28 cellular contexts compared by ENCODE assay signal in genomic region chr7:32605032-32605431, GRCh38.
"Had no signal": no experiment of that assay in that cellular context is flagged by ENCODE, and none has a peak within 500 bp of the region (broad histone marks: within the 10 kb centered on the region; RNA-seq: fewer than 3 reads in every experiment).

No MANE protein-coding gene starts in this region.

- H3K4me3 Mint-ChIP-seq: mesothelial cell of epicardium, naive B cell had no signal

- H3K9me3 ChIP-seq: esophagus squamous epithelium, gastrocnemius medialis had no signal

- FAIRE-seq: colon, endometrium, islet of Langerhans, keratinocyte had no signal

- H3K27ac ChIP-seq: coronary artery, dorsolateral prefrontal cortex, epithelial cell of prostate, esophagus squamous epithelium, gastrocnemius medialis, heart right ventricle, left lung, lower lobe of right lung had no signal

- H3K4me1 Mint-ChIP-seq: mesothelial cell of epicardium had no signal

- H3K4me1 ChIP-seq: esophagus squamous epithelium, gastrocnemius medialis, heart right ventricle, left lung, lower lobe of right lung had no signal

- H3K27me3 Mint-ChIP-seq: naive B cell had no signal

- H3K36me3 ChIP-seq: esophagus squamous epithelium, gastrocnemius medialis, heart right ventricle, left lung, lower lobe of right lung had no signal

- DNase-seq: dermis blood vessel endothelial cell; dorsolateral prefrontal cortex; effector CD4-positive, alpha-beta T cell; effector memory CD4-positive, alpha-beta T cell; erythroblast; esophagus squamous epithelium; foreskin fibroblast; foreskin melanocyte; gastrocnemius medialis; glutamatergic neuron; head of caudate nucleus; heart right ventricle; hippocampal formation; left cardiac atrium; left lung; left ventricle myocardium superior; lower lobe of right lung; mesenchymal stem cell; mucosa of descending colon; naive B cell had no signal

- ATAC-seq: esophagus mucosa, gastrocnemius medialis, heart right ventricle, left cardiac atrium, left lung, left ventricle myocardium superior, lower lobe of right lung, mucosa of descending colon had no signal

- H3K4me3 ChIP-seq: coronary artery, dorsolateral prefrontal cortex, esophagus squamous epithelium, gastrocnemius medialis, heart right ventricle, left lung, lower lobe of right lung, mucosa of descending colon had no signal

- H3K27ac Mint-ChIP-seq: mesothelial cell of epicardium, naive B cell had no signal

- H3K27me3 ChIP-seq: dorsolateral prefrontal cortex, esophagus squamous epithelium, gastrocnemius medialis, heart right ventricle, left lung had no signal
